13 cellular contexts compared by ENCODE assay signal in the genomic region with DNA sequence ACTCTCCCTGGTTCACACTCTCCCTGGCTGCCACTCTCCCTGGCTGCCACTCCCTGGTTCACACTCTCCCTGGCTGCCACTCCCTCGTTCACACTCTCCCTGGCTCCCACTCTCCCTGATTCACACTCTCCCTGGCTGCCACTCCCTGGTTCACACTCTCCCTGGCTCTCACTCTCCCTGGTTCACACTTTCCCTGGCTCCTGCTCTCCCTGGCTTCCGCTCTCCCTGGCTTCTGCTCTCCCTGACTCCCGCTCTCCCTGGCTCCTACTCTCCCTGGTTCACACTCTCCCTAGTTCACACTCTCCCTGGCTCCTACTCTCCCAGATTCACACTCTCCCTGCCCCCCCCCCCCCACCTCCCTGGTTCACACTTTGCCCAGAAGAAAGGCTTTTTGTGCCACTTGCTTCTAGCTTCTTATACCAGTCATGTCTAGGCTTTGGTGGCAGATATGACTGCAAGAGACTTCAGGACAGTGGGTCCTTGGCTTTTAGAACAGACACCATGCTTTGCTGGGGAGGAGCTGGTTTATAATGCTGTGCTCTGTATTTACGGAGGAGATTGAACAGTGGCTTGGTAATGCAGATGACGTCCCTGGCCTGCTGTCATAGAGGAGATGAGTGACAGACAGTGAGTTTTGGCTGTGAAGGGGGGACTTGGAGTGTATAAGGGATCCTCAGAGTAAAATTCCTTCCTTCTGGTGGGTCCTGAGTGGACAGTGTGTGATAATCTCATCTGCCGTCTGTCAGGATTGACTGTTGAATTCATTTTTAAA. TPM values are rescaled to one million over a fixed set of nuclear protein-coding genes. Genes with fewer than 3 reads are reported as not detected.
DNase-seq lines count a peak whose midpoint lies in the region; ATAC-seq and TF ChIP-seq lines count a peak whose summit lies in the region.
"Had no signal": no experiment of that assay in that cellular context is flagged by ENCODE, and none has a peak within 500 bp of the region (broad histone marks: within the 10 kb centered on the region; RNA-seq: fewer than 3 reads in every experiment).

No MANE protein-coding gene starts in this region.

- peaks cover 6% of the 10 kb centered on the region for H3K4me1 ChIP-seq in CD4-positive, CD25-positive, alpha-beta regulatory T cell (ENCODE audit: control insufficient read depth, insufficient read depth, low read length, poor library complexity, severe bottlenecking)
- H3K4me1 ChIP-seq in endodermal cell (ENCODE audit: control insufficient read depth, insufficient read depth, low read length) (no peaks in the 10 kb centered on the region), psoas muscle (peaks cover 37% of the 10 kb centered on the region)

- no peaks in the 10 kb centered on the region for H3K9me3 ChIP-seq in CD4-positive, CD25-positive, alpha-beta regulatory T cell (ENCODE audit: control insufficient read depth in 2 of 2, low read length in 2 of 2)
- no peaks in the 10 kb centered on the region for H3K9me3 ChIP-seq in CD4-positive, alpha-beta T cell (ENCODE audit: control insufficient read depth, low read length)
- H3K9me3 ChIP-seq in endodermal cell (ENCODE audit: control insufficient read depth, low read length): peaks cover 11% of the 10 kb centered on the region
- no peaks in the 10 kb centered on the region for H3K9me3 ChIP-seq in psoas muscle

- H3K4me1 Mint-ChIP-seq in CD4-positive, CD25-positive, alpha-beta regulatory T cell: peaks cover 5 to 56% (median 31%) of the 10 kb centered on the region in 4 donors
- H3K4me1 Mint-ChIP-seq in CD4-positive, alpha-beta T cell (ENCODE audit: low read depth): peaks cover 42% of the 10 kb centered on the region
- no peaks in the 10 kb centered on the region for H3K4me1 Mint-ChIP-seq in endodermal cell

- H3K36me3 ChIP-seq in CD4-positive, CD25-positive, alpha-beta regulatory T cell (ENCODE audit: control insufficient read depth, insufficient read depth, low read length): peaks cover 1% of the 10 kb centered on the region
- no peaks in the 10 kb centered on the region for H3K36me3 ChIP-seq in endodermal cell (ENCODE audit: control insufficient read depth, insufficient read depth, low read length)
- peaks cover 0 to 26% of the 10 kb centered on the region in 2 donors for H3K36me3 ChIP-seq in psoas muscle (ENCODE audit: insufficient read depth in 1 of 2, low read depth in 1 of 2)

- no peak overlapping the region for H3K4me3 Mint-ChIP-seq in CD4-positive, CD25-positive, alpha-beta regulatory T cell
- H3K4me3 Mint-ChIP-seq in CD4-positive, alpha-beta T cell: no peak overlapping the region
- no peak overlapping the region for H3K4me3 Mint-ChIP-seq in endodermal cell

- POLR2A ChIA-PET in CD4-positive, alpha-beta T cell (lab: Charles Lee): interaction anchor here (1.5 kb wide), 1 partner anchor 18 kb away, joined by 3 read pairs; no protein-coding TSS in a partner anchor

- peaks cover 12% of the 10 kb centered on the region for H3K36me3 Mint-ChIP-seq in CD4-positive, CD25-positive, alpha-beta regulatory T cell
- H3K36me3 Mint-ChIP-seq in CD4-positive, alpha-beta T cell (ENCODE audit: low read depth): peaks cover 33% of the 10 kb centered on the region
- H3K36me3 Mint-ChIP-seq in endodermal cell (ENCODE audit: low read depth): peaks cover 6% of the 10 kb centered on the region

- no peak for DNase-seq in CD4-positive, CD25-positive, alpha-beta regulatory T cell
- no peak for DNase-seq in CD4-positive, alpha-beta T cell
- DNase-seq in endodermal cell (peak; percentile 7), psoas muscle (no peak), cerebellar cortex (ENCODE audit: low spot score) (no peak), NCI-H345 (lab: John Stamatoyannopoulos, UW) (no peak)
- DNase-seq: GOT3, KG1, NCI-H1092, NCI-H2227 treated with DMSO at 0.1 percent for 48 hours, NCI-H69, PC-3 had no signal

- H3K27ac Mint-ChIP-seq in CD4-positive, CD25-positive, alpha-beta regulatory T cell: peak overlapping the region in 2 of 3 donors; percentile 54 to 79
- H3K27ac Mint-ChIP-seq in CD4-positive, alpha-beta T cell: peak overlapping the region; percentile 40
- no peak overlapping the region for H3K27ac Mint-ChIP-seq in endodermal cell

- peaks cover 0 to 2% (median 0%) of the 10 kb centered on the region in 7 donors for H3K9me3 Mint-ChIP-seq in CD4-positive, CD25-positive, alpha-beta regulatory T cell
- H3K9me3 Mint-ChIP-seq in CD4-positive, alpha-beta T cell: peaks cover 3% of the 10 kb centered on the region
- peaks cover 31% of the 10 kb centered on the region for H3K9me3 Mint-ChIP-seq in endodermal cell

- H3K9ac ChIP-seq in endodermal cell (ENCODE audit: extremely low read depth, low read length, poor library complexity, severe bottlenecking): no peak overlapping the region

- CTCF ChIA-PET in CD4-positive, alpha-beta T cell (lab: Charles Lee): no interaction called here

- H3K27me3 Mint-ChIP-seq in CD4-positive, CD25-positive, alpha-beta regulatory T cell: no peaks in the 10 kb centered on the region
- H3K27me3 Mint-ChIP-seq in CD4-positive, alpha-beta T cell: no peaks in the 10 kb centered on the region
- H3K27me3 Mint-ChIP-seq in endodermal cell (ENCODE audit: insufficient read depth): peaks cover 5% of the 10 kb centered on the region

- intact Hi-C loops in CD4-positive, alpha-beta T cell (cut with DNase I, micrococcal nuclease): no loop called here
- intact Hi-C loops in psoas muscle (cut with DNase I): no loop called here

- no peak for ATAC-seq in CD4-positive, CD25-positive, alpha-beta regulatory T cell (ENCODE audit: low read depth in 2 of 2)
- ATAC-seq in CD4-positive, alpha-beta T cell (ENCODE audit: poor library complexity): no peak
- peak; percentile 23 to 71 (median 30) for ATAC-seq in psoas muscle
- no peak for ATAC-seq in GM18858 (IDR thresholded peaks at IDR 0.05; ENCODE audit: unreplicated experiment)
- ATAC-seq: PC-3 had no signal

- no peaks in the 10 kb centered on the region for H3K27me3 ChIP-seq in CD4-positive, CD25-positive, alpha-beta regulatory T cell (ENCODE audit: control insufficient read depth, insufficient read depth, low read length)
- no peaks in the 10 kb centered on the region for H3K27me3 ChIP-seq in CD4-positive, alpha-beta T cell (ENCODE audit: control insufficient read depth, insufficient read depth, low read length)
- H3K27me3 ChIP-seq in endodermal cell (ENCODE audit: control insufficient read depth, insufficient read depth, low read length, poor library complexity, severe bottlenecking) (no peaks in the 10 kb centered on the region), psoas muscle (ENCODE audit: insufficient read depth in 3 of 3, low read length in 2 of 3) (no peaks in the 10 kb centered on the region)

- TF ChIP-seq CTCF in CD4-positive, alpha-beta T cell (IDR thresholded peaks at IDR 0.05): no peak
- TF ChIP-seq CTCF in endodermal cell (conservative IDR thresholded peaks at IDR 0.05) (no peak), psoas muscle (IDR thresholded peaks at IDR 0.05) (no peak)

- 92 to 97% methylated on average over 3 to 6 of the region's 6 CpGs for WGBS in endodermal cell (ENCODE audit: insufficient coverage in 1 of 2, insufficient read length in 1 of 2), 2 experiments
- WGBS in psoas muscle, 3 donors: 44 to 78% (median 52%) methylated on average over 6 of the region's 6 CpGs

- no peak overlapping the region for H3K4me3 ChIP-seq in CD4-positive, CD25-positive, alpha-beta regulatory T cell (ENCODE audit: low read depth, low read length)
- H3K4me3 ChIP-seq in endodermal cell (ENCODE audit: low read length) (no peak overlapping the region), psoas muscle (peak overlapping the region; percentile 14)

- no peak overlapping the region for H3K27ac ChIP-seq in CD4-positive, CD25-positive, alpha-beta regulatory T cell (ENCODE audit: insufficient read depth, low read length, poor library complexity, severe bottlenecking)
- no peak overlapping the region for H3K27ac ChIP-seq in CD4-positive, alpha-beta T cell (ENCODE audit: low read depth, low read length)
- H3K27ac ChIP-seq in endodermal cell (ENCODE audit: low read depth, low read length): no peak overlapping the region
- H3K27ac ChIP-seq in psoas muscle: peak overlapping the region; percentile 81

RNA-seq across cellular contexts. Expression of a gene that starts 17.0 kb away (rescaled TPM):
- 44.1 TPM for total RNA-seq in CD4-positive, CD25-positive, alpha-beta regulatory T cell
- polyA plus RNA-seq in CD4-positive, CD25-positive, alpha-beta regulatory T cell: 10 to 100 TPM; 53.1 to 60.1 (median 56.4) TPM
- total RNA-seq in CD4-positive, alpha-beta T cell: 10 to 100 TPM; 55.0 to 56.0 TPM
- 10 to 100 TPM in 1 of 2 donors, 1 to 10 TPM in 1; 6.6 to 14.9 TPM for total RNA-seq in endodermal cell
- 13.1 TPM for polyA plus RNA-seq in endodermal cell (2013, experiment 1 of 2)
- polyA plus RNA-seq in endodermal cell (2013, experiment 2 of 2): 10.1 TPM
- total RNA-seq in psoas muscle: 1,000 to 10,000 TPM in 1 of 4 donors, 100 to 1,000 TPM in 3; 574 to 1,432 (median 837) TPM
- polyA plus RNA-seq in psoas muscle: 1,000 to 10,000 TPM in 1 of 3 donors, 100 to 1,000 TPM in 2; 134 to 1,231 (median 616) TPM

Comparison
In these comparisons a context has a peak if more than half of its experiments do, and no peak if none do; other contexts are left out.
1. ATAC-seq: peak in psoas muscle (4 of 4); none in CD4-positive, CD25-positive, alpha-beta regulatory T cell (0 of 2), CD4-positive, alpha-beta T cell (single experiment) and GM18858 (single experiment).
2. RNA of a gene that starts 17.0 kb away (total RNA-seq): 574 to 1,432 TPM in psoas muscle; 55.0 to 56.0 TPM in CD4-positive, alpha-beta T cell, 44.1 TPM in CD4-positive, CD25-positive, alpha-beta regulatory T cell (single experiment) and 6.6 to 14.9 TPM in endodermal cell; every median in the first group is over 10 times any median in the second.